ENCODE assay signal across 8 cellular contexts in the genomic region with DNA sequence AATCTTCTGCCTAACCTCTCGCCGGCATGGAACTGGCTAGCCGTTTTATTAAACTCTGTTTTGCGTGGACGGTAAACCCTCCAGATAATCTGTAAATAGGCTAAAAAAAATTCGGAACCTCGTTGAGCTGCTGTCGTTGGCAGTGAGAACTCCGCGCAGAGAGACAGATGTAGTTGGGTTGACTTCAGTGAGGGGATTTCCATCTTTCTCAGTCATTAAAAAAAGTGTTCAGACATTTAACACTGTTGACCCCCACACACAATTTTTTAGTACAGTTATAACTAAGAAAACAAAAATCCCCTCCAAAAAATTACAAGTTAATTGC. TPM values are rescaled to one million over a fixed set of nuclear protein-coding genes. Genes with fewer than 3 reads are reported as not detected.
DNase-seq lines count a peak whose midpoint lies in the region; ATAC-seq and TF ChIP-seq lines count a peak whose summit lies in the region.

No MANE protein-coding gene starts in this region.

- H3K4me3 ChIP-seq in SJSA1: peak overlapping the region; percentile 93
- H3K4me3 ChIP-seq in esophagus squamous epithelium: peak overlapping the region; percentile 74 to 98 (median 88)
- peak overlapping the region; percentile 75 to 93 for H3K4me3 ChIP-seq in prostate gland

- H3K27ac ChIP-seq in SJSA1 (peak overlapping the region; percentile 85), esophagus squamous epithelium (peak overlapping the region; percentile 94 to 98 (median 96)), prostate gland (peak overlapping the region; percentile 86 to 94)

- WGBS in esophagus squamous epithelium, 2 donors: 0 to 1% methylated on average over 3 to 7 of the region's 10 CpGs
- under 1% methylated on average over 10 of the region's 10 CpGs for WGBS in prostate gland

- no peaks in the 10 kb centered on the region for H3K27me3 ChIP-seq in SJSA1 (replicated peaks)
- H3K27me3 ChIP-seq in esophagus squamous epithelium: no peaks in the 10 kb centered on the region
- H3K27me3 ChIP-seq in prostate gland (replicated peaks; ENCODE audit: insufficient read depth): no peaks in the 10 kb centered on the region

- in situ Hi-C loops in GM13977 (cut with MboI; ENCODE audit: low pct_unique_long_range_greater_than_20kb, low sequenced_read_pairs, unreplicated experiment): no loop called here

- peaks cover 46% of the 10 kb centered on the region for H3K36me3 ChIP-seq in SJSA1
- H3K36me3 ChIP-seq in esophagus squamous epithelium: peaks cover 0 to 42% (median 15%) of the 10 kb centered on the region in 3 donors
- H3K36me3 ChIP-seq in prostate gland: peaks cover 0 to 12% of the 10 kb centered on the region in 2 donors

- peaks cover 6% of the 10 kb centered on the region; the same call in 1 of the 2 replicates for H3K4me1 ChIP-seq in SJSA1 (replicated peaks)
- H3K4me1 ChIP-seq in esophagus squamous epithelium: peaks cover 7 to 51% (median 16%) of the 10 kb centered on the region in 3 donors
- H3K4me1 ChIP-seq in prostate gland (replicated peaks): peaks cover 10% of the 10 kb centered on the region

- intact Hi-C loops in esophagus squamous epithelium (cut with DNase I): no loop called here
- intact Hi-C loops in prostate gland (cut with DNase I): no loop called here
- intact Hi-C loops in posterior cingulate gyrus (cut with DNase I): loop anchor here (5.0 to 10.0 kb wide), 2 partner anchors 65 to 177 kb away; a partner anchor contains a TSS

- ATAC-seq in HG02571 (IDR thresholded peaks at IDR 0.05; ENCODE audit: unreplicated experiment): peak; percentile 7

- DNase-seq in GM13977 (ENCODE audit: low spot score): peak; percentile 69
- DNase-seq in SJSA1 (ENCODE audit: low read depth in 1 of 2, low spot score in 2 of 2): no peak
- no peak for DNase-seq in esophagus squamous epithelium (lab: John Stamatoyannopoulos, UW)
- no peak for DNase-seq in prostate gland (ENCODE audit: low spot score)
- no peak for DNase-seq in posterior cingulate gyrus
- DNase-seq in epidermal melanocyte (ENCODE audit: insufficient read length, low spot score): no peak
- no peak for DNase-seq in DMS53 treated with DMSO at 0.1 percent for 48 hours (lab: John Stamatoyannopoulos, UW; ENCODE audit: unreplicated experiment)

- TF ChIP-seq CTCF in GM13977 (IDR thresholded peaks at IDR 0.05; ENCODE audit: extremely low read depth, insufficient read depth, missing control alignments) (no peak), esophagus squamous epithelium (IDR thresholded peaks at IDR 0.05) (no peak), prostate gland (IDR thresholded peaks at IDR 0.05) (no peak)

- H3K9me3 ChIP-seq in SJSA1 (replicated peaks) (no peaks in the 10 kb centered on the region), esophagus squamous epithelium (no peaks in the 10 kb centered on the region), prostate gland (no peaks in the 10 kb centered on the region)

- TF ChIP-seq POLR2A in esophagus squamous epithelium (IDR thresholded peaks at IDR 0.05) (no peak), prostate gland (IDR thresholded peaks at IDR 0.05) (no peak)

RNA-seq across cellular contexts. Expression of a gene that starts 0.5 kb away (rescaled TPM):
- total RNA-seq in SJSA1 (2014; rRNA removed; shearing (Covaris generic)): 436 and 479 TPM in 2 replicates
- total RNA-seq in esophagus squamous epithelium (100 to 1,000 TPM in 3 of 4 donors, 10 to 100 TPM in 1; 93.9 to 156 (median 129) TPM), prostate gland (100 to 1,000 TPM; 156 to 284 TPM)

RNA-seq across cellular contexts. Expression of a gene that starts 21.3 kb away (rescaled TPM):
- 3.4 and 5.6 TPM in 2 replicates for total RNA-seq in SJSA1 (2014; rRNA removed; shearing (Covaris generic))
- total RNA-seq in esophagus squamous epithelium (under 1 TPM in 2 of 4 donors, not detected in 2; 0.15 to 0.19 TPM), prostate gland (not detected)
